ENCODE assay signal across 8 cellular contexts in the genomic region with DNA sequence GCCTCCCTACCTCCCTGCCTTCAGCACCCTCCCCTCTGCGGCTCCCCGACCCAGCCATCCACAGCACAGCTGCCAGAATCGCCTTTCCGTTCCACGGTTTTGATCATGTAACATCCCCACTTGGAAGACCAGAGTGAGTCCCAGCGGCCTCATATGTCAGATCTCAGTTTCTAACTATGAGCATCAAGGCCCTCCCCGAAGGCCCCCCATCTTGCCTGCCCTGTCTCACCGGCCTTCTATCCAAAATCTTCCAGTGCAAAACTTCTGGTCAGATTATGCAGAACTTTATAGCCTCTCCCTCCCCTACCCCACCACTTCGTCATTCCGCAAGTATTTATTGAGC. TPM values are rescaled to one million over a fixed set of nuclear protein-coding genes. Genes with fewer than 3 reads are reported as not detected.
DNase-seq lines count a peak whose midpoint lies in the region; ATAC-seq and TF ChIP-seq lines count a peak whose summit lies in the region.
"Had no signal": no experiment of that assay in that cellular context is flagged by ENCODE, and none has a peak within 500 bp of the region (broad histone marks: within the 10 kb centered on the region; RNA-seq: fewer than 3 reads in every experiment).

No MANE protein-coding gene starts in this region.

- no peaks in the 10 kb centered on the region for H3K9me3 ChIP-seq in iPS-18a (ENCODE audit: control insufficient read depth, low read depth, low read length)
- H3K9me3 ChIP-seq in stomach smooth muscle (ENCODE audit: control insufficient read depth in 2 of 2, low read length in 2 of 2) = no peaks in the 10 kb centered on the region

- peak overlapping the region; percentile 100 for H2AFZ ChIP-seq in GM23338

- H3K4me1 ChIP-seq in GM23338 (ENCODE audit: insufficient read depth) = peaks cover 4% of the 10 kb centered on the region; the same call in 1 of the 2 replicates
- peaks cover 6% of the 10 kb centered on the region for H3K4me1 ChIP-seq in iPS-18a (ENCODE audit: control insufficient read depth, low read depth, low read length)
- H3K4me1 ChIP-seq in stomach smooth muscle (ENCODE audit: control insufficient read depth, insufficient read depth, low read length) = peaks cover 9% of the 10 kb centered on the region

- H3K4me3 ChIP-seq in GM23338 (peak overlapping the region; percentile 75), iPS-18a (ENCODE audit: low read length) (peak overlapping the region; percentile 70), stomach smooth muscle (ENCODE audit: low read length in 2 of 2) (peak overlapping the region; percentile 38 to 74)

- CTCF ChIA-PET in activated CD4-positive, alpha-beta memory T cell treated with anti-CD3 and anti-CD28 coated beads for 36 hours (lab: Charles Lee) = interaction anchor here (0.6 to 2.9 kb wide), 4 partner anchors 7 to 17 kb away, joined by 3 to 34 read pairs (median 8); no protein-coding TSS in a partner anchor

- intact Hi-C loops in activated CD4-positive, alpha-beta memory T cell treated with anti-CD3 and anti-CD28 coated beads for 36 hours (cut with micrococcal nuclease) = no loop called here

- H3K79me2 ChIP-seq in GM23338 (replicated peaks; ENCODE audit: insufficient read depth) = no peaks in the 10 kb centered on the region

- ATAC-seq in GM23338 = no peak
- no peak for ATAC-seq in GM19351 (IDR thresholded peaks at IDR 0.05; ENCODE audit: unreplicated experiment)

- no peak for DNase-seq in GM23338 (ENCODE audit: low spot score)
- DNase-seq in activated CD4-positive, alpha-beta memory T cell treated with anti-CD3 and anti-CD28 coated beads for 36 hours = no peak
- no peak for DNase-seq in activated CD4-positive, CD25-positive, alpha-beta regulatory T cell (lab: John Stamatoyannopoulos, UW)
- no peak for DNase-seq in GF-D8 (lab: John Stamatoyannopoulos, UW)

- H3F3A ChIP-seq in GM23338 (replicated peaks; ENCODE audit: low read depth) = no peaks in the 10 kb centered on the region

- H3K9me2 ChIP-seq in GM23338 (ENCODE audit: insufficient read depth) = no peaks in the 10 kb centered on the region

- H3K36me3 ChIP-seq in GM23338 (ENCODE audit: insufficient read depth) = no peaks in the 10 kb centered on the region
- H3K36me3 ChIP-seq in iPS-18a (ENCODE audit: control insufficient read depth, low read depth, low read length) = no peaks in the 10 kb centered on the region
- no peaks in the 10 kb centered on the region for H3K36me3 ChIP-seq in stomach smooth muscle (ENCODE audit: control insufficient read depth in 2 of 2, insufficient read depth in 2 of 2, low read length in 2 of 2)

- H3K9me3 Mint-ChIP-seq in GM23338 = no peaks in the 10 kb centered on the region
- H3K9me3 Mint-ChIP-seq in activated CD4-positive, alpha-beta memory T cell treated with anti-CD3 and anti-CD28 coated beads for 36 hours = no peaks in the 10 kb centered on the region

- POLR2A ChIA-PET in activated CD4-positive, alpha-beta memory T cell treated with anti-CD3 and anti-CD28 coated beads for 36 hours (lab: Charles Lee) = no interaction called here

- peak overlapping the region; percentile 49 for H3K9ac ChIP-seq in iPS-18a (ENCODE audit: low read length)
- peak overlapping the region in 1 of 2 donors; percentile 39 for H3K9ac ChIP-seq in stomach smooth muscle (ENCODE audit: low read length in 2 of 2)

- H3K4me1 Mint-ChIP-seq in GM23338 = peaks cover 10% of the 10 kb centered on the region
- peaks cover 16% of the 10 kb centered on the region for H3K4me1 Mint-ChIP-seq in activated CD4-positive, alpha-beta memory T cell treated with anti-CD3 and anti-CD28 coated beads for 36 hours (ENCODE audit: low read depth)

- H3K4me3 Mint-ChIP-seq in GM23338 = peak overlapping the region; percentile 80
- peak overlapping the region; percentile 50 for H3K4me3 Mint-ChIP-seq in activated CD4-positive, alpha-beta memory T cell treated with anti-CD3 and anti-CD28 coated beads for 36 hours

- H3K4me2 ChIP-seq in GM23338 = peak overlapping the region; percentile 93

- no peaks in the 10 kb centered on the region for H3K36me3 Mint-ChIP-seq in GM23338 (ENCODE audit: low read depth)
- no peaks in the 10 kb centered on the region for H3K36me3 Mint-ChIP-seq in activated CD4-positive, alpha-beta memory T cell treated with anti-CD3 and anti-CD28 coated beads for 36 hours

- H3K27ac Mint-ChIP-seq in GM23338 = no peak overlapping the region
- no peak overlapping the region for H3K27ac Mint-ChIP-seq in activated CD4-positive, alpha-beta memory T cell treated with anti-CD3 and anti-CD28 coated beads for 36 hours

- H3K27me3 ChIP-seq in GM23338 (ENCODE audit: insufficient read depth) (peaks cover 40% of the 10 kb centered on the region), iPS-18a (ENCODE audit: control insufficient read depth, insufficient read depth, low read length) (peaks cover 30% of the 10 kb centered on the region), stomach smooth muscle (ENCODE audit: control insufficient read depth in 1 of 2, insufficient read depth in 2 of 2, low read length in 2 of 2) (peaks cover 0 to 3% of the 10 kb centered on the region in 2 donors)

- peaks cover 22% of the 10 kb centered on the region for H3K27me3 Mint-ChIP-seq in GM23338 (ENCODE audit: insufficient read depth, low read depth, poor library complexity)
- peaks cover 49% of the 10 kb centered on the region for H3K27me3 Mint-ChIP-seq in activated CD4-positive, alpha-beta memory T cell treated with anti-CD3 and anti-CD28 coated beads for 36 hours

- TF ChIP-seq CTCF in GM23338 (conservative IDR thresholded peaks at IDR 0.05; ENCODE audit: low read depth in 2 of 2) = no peak

- H3K27ac ChIP-seq in GM23338 (ENCODE audit: low read depth) = no peak overlapping the region
- no peak overlapping the region for H3K27ac ChIP-seq in iPS-18a (ENCODE audit: low read length)
- H3K27ac ChIP-seq in stomach smooth muscle (ENCODE audit: low read length) = peak overlapping the region; percentile 49

- no peaks in the 10 kb centered on the region for H4K20me1 ChIP-seq in GM23338 (replicated peaks; ENCODE audit: insufficient read depth)

TF ChIP-seq in GM23338, 12 proteins besides CTCF, POLR2A, EP300 and RAD21:
- TF ChIP-seq, protein P1, sequence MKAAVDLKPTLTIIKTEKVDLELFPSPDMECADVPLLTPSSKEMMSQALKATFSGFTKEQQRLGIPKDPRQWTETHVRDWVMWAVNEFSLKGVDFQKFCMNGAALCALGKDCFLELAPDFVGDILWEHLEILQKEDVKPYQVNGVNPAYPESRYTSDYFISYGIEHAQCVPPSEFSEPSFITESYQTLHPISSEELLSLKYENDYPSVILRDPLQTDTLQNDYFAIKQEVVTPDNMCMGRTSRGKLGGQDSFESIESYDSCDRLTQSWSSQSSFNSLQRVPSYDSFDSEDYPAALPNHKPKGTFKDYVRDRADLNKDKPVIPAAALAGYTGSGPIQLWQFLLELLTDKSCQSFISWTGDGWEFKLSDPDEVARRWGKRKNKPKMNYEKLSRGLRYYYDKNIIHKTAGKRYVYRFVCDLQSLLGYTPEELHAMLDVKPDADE (IDR thresholded peaks at IDR 0.05) = no peak
- TF ChIP-seq EZH2phosphoT487 (IDR thresholded peaks at IDR 0.05; ENCODE audit: unreplicated experiment) = no peak
- TF ChIP-seq EZH2 (IDR thresholded peaks at IDR 0.05; ENCODE audit: low read depth, unreplicated experiment) = peak; percentile 35

RNA-seq across cellular contexts. Expression of a gene that starts 20.3 kb away (rescaled TPM):
- not detected in 2 replicates for total RNA-seq in GM23338 (2014; rRNA removed; shearing (Covaris generic))
- not detected in 2 replicates for polyA plus RNA-seq in GM23338 (2016; fragmentation: Nextera tagmentation; extraction: Ambion mirVana)
- total RNA-seq in activated CD4-positive, alpha-beta memory T cell treated with anti-CD3 and anti-CD28 coated beads for 36 hours = not detected
- total RNA-seq: activated CD8-positive, alpha-beta memory T cell treated with anti-CD3 and anti-CD28 coated beads for 36 hours had no signal
